In genomic region chr5:117010574-117010973, GRCh38 we compare ENCODE assay signal across 32 cellular contexts.
"Had no signal": no experiment of that assay in that cellular context is flagged by ENCODE, and none has a peak within 500 bp of the region (broad histone marks: within the 10 kb centered on the region; RNA-seq: fewer than 3 reads in every experiment).

No MANE protein-coding gene starts in this region.

- H3K9me3 ChIP-seq: adrenal gland, body of pancreas had no signal

- H3K4me1 ChIP-seq: adrenal gland, ascending aorta, body of pancreas, breast epithelium had no signal

- H3K27me3 ChIP-seq: adrenal gland, ascending aorta, body of pancreas, brain microvascular endothelial cell, breast epithelium, cardiac muscle cell had no signal

- H3K27ac ChIP-seq: adrenal gland, ascending aorta, body of pancreas, brain microvascular endothelial cell, breast epithelium, cardiac muscle cell had no signal

- H3K36me3 ChIP-seq: adrenal gland, ascending aorta, brain microvascular endothelial cell, breast epithelium, cardiac muscle cell had no signal

- ATAC-seq: activated naive CD4-positive, alpha-beta T cell treated with anti-CD3 and anti-CD28 coated beads, Interleukin-2, amount 50 U/mL, for 72 hours; activated naive CD8-positive, alpha-beta T cell treated with anti-CD3 and anti-CD28 coated beads, Interleukin-2, amount 50 U/mL, for 24 hours; activated T-cell treated with anti-CD3 and anti-CD28 coated beads, Interleukin-2, amount 50 U/mL, for 4 hours; activated T-cell treated with anti-CD3 and anti-CD28 coated beads, Interleukin-2, amount 50 U/mL, for 72 hours; activated T-helper 17 cell treated with anti-CD3 and anti-CD28 coated beads, Interleukin-2, amount 50 U/mL, for 72 hours; body of pancreas had no signal

- H3K4me3 ChIP-seq: adrenal gland, ascending aorta, body of pancreas, breast epithelium, cardiac muscle cell had no signal

- DNase-seq: activated effector memory CD4-positive, alpha-beta T cell treated with anti-CD3 and anti-CD28 coated beads, Interleukin-2, amount 50 U/mL, for 16 hours; activated effector memory CD4-positive, alpha-beta T cell treated with Interleukin-2 at 50 U/mL for 16 hours; activated gamma-delta T cell; activated gamma-delta T cell treated with Interleukin-2 at 50 U/mL for 16 hours; activated naive CD4-positive, alpha-beta T cell; activated naive CD4-positive, alpha-beta T cell treated with anti-CD3 and anti-CD28 coated beads for 36 hours; activated naive CD4-positive, alpha-beta T cell treated with anti-CD3 and anti-CD28 coated beads, Interleukin-2, amount 10 ng/mL, durations not matched to agents 7 days and 5 days; activated naive CD4-positive, alpha-beta T cell treated with anti-CD3 and anti-CD28 coated beads, Interleukin-2, amount 50 U/mL, for 16 hours; activated naive CD4-positive, alpha-beta T cell treated with Interleukin-2 at 50 U/mL for 16 hours; activated naive CD8-positive, alpha-beta T cell treated with anti-CD3 and anti-CD28 coated beads for 36 hours; activated naive CD8-positive, alpha-beta T cell treated with anti-CD3 and anti-CD28 coated beads, Interleukin-2, amount 10 ng/mL, durations not matched to agents 7 days and 5 days; activated naive CD8-positive, alpha-beta T cell treated with anti-CD3 and anti-CD28 coated beads, Interleukin-2, amount 50 U/mL, for 24 hours; activated T-cell treated with anti-CD3 and anti-CD28 coated beads, Interleukin-2, amount 50 U/mL, for 1 hour; activated T-cell treated with anti-CD3 and anti-CD28 coated beads, Interleukin-2, amount 50 U/mL, for 24 hours; activated T-cell treated with anti-CD3 and anti-CD28 coated beads, Interleukin-2, amount 50 U/mL, for 4 hours; activated T-cell treated with anti-CD3 and anti-CD28 coated beads, Interleukin-2, amount 50 U/mL, for 48 hours; activated T-cell treated with anti-CD3 and anti-CD28 coated beads, Interleukin-2, amount 50 U/mL, for 72 hours; adrenal gland; amniotic stem cell; amygdala; anterior cingulate cortex; aorta; body of pancreas; brain microvascular endothelial cell; caudate nucleus; central memory CD4-positive, alpha-beta T cell; cerebellar nuclear complex had no signal
